27 cellular contexts compared by ENCODE assay signal in the genomic region with DNA sequence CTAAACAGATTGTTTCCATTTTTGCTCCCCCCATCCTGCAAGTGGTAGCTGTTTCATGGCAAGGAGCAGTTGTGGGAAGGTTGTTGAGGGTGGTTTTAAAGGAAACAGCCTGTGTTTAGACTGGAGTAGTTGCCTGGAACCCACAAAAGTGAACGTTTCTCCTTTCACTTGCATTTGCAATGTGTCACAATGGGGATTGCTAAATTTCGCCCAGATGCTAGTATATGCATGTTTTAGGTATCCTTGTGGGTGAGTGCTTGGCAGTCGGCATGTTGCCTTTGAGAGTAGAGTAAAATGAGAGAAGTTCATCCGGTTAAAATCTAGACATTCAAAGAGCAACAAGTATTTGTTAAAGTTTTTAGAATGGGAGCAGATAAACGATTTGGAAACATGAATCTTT.
DNase-seq lines count a peak whose midpoint lies in the region; ATAC-seq, FAIRE-seq and TF ChIP-seq lines count a peak whose summit lies in the region.
"Had no signal": no experiment of that assay in that cellular context is flagged by ENCODE, and none has a peak within 500 bp of the region (broad histone marks: within the 10 kb centered on the region; RNA-seq: fewer than 3 reads in every experiment).

No MANE protein-coding gene starts in this region.

- no peak overlapping the region for H3K4ac ChIP-seq in H1 (replicated peaks; ENCODE audit: insufficient read length, low read depth, low read length)

- no peak for FAIRE-seq in H1 (lab: Jason Lieb, UNC)
- FAIRE-seq: A549, D721Med, GM12878, GM19239, H54 had no signal

- H3K9me3 ChIP-seq in H1 (ENCODE audit: insufficient read depth in 2 of 2, low read depth in 1 of 2, low read length in 1 of 2) (no peaks in the 10 kb centered on the region), neural progenitor cell (ENCODE audit: low read depth) (no peaks in the 10 kb centered on the region)
- H3K9me3 ChIP-seq: A549; BE2C; BLaER1 treated with 17β-estradiol and CSF1 and Interleukin-3, amounts not matched to agents 10 nM and 100 nM; HAP-1 had no signal

- no peaks in the 10 kb centered on the region for H3K27me3 Mint-ChIP-seq in neural progenitor cell (ENCODE audit: insufficient read depth, low read depth)
- H3K27me3 Mint-ChIP-seq: CD4-positive, alpha-beta T cell; CD8-positive, alpha-beta memory T cell had no signal

- H4K8ac ChIP-seq in H1 (ENCODE audit: extremely low read depth, insufficient read depth, low read length), result no peak overlapping the region

- no peaks in the 10 kb centered on the region for H3K23me2 ChIP-seq in H1 (ENCODE audit: low read depth, low read length)

- no peak for TF ChIP-seq EP300 in H1 (IDR thresholded peaks at IDR 0.05; ENCODE audit: borderline replicate concordance in 1 of 2, low read depth in 2 of 2, low read length in 2 of 2)

- H2BK120ac ChIP-seq in H1 (replicated peaks; ENCODE audit: low read depth, low read length), result no peak overlapping the region

- peak; percentile 17 for DNase-seq in H4 (ENCODE audit: low spot score)
- DNase-seq in SKM-1 (lab: John Stamatoyannopoulos, UW; ENCODE audit: unreplicated experiment), result peak; percentile 9
- no peak for DNase-seq in H1 (ENCODE audit: low read depth in 1 of 2, low spot score in 2 of 2)
- peak; percentile 65 for DNase-seq in fibroblast of peridontal ligament (ENCODE audit: extremely low read depth)
- DNase-seq in neural progenitor cell (ENCODE audit: low spot score), result no peak
- no peak for DNase-seq in kidney tubule cell (ENCODE audit: low spot score)
- DNase-seq: 8988T; ACHN; AML-193; BE2C; CD4-positive, alpha-beta T cell; CD8-positive, alpha-beta memory T cell; DMS 273 treated with DMSO at 0.1 percent for 48 hours; DMS79; EL; GDM1; GM23248; HFFc6 had no signal

- H3K9ac ChIP-seq in H1 (replicated peaks in 1 of 4; ENCODE audit: extremely low read depth in 1 of 4, low read depth in 3 of 4, low read length in 3 of 4) (no peak overlapping the region), neural progenitor cell (no peak overlapping the region)
- H3K9ac ChIP-seq: BLaER1 treated with 17β-estradiol and CSF1 and Interleukin-3, amounts not matched to agents 10 nM and 100 nM; GM23248 had no signal

- peak overlapping the region; percentile 89 for H2AFZ ChIP-seq in H1 (ENCODE audit: low read length)
- H2AFZ ChIP-seq in neural progenitor cell (replicated peaks), result no peak overlapping the region
- H2AFZ ChIP-seq: GM23248 had no signal

- no peak overlapping the region for H2AK5ac ChIP-seq in H1 (ENCODE audit: low read depth, low read length)

- WGBS in H1 (ENCODE audit: extremely low coverage in 1 of 2, insufficient coverage in 1 of 2, insufficient read length in 1 of 2, insufficient replicate concordance in 2 of 2, low coverage in 1 of 2, low lambda C conversion rate in 2 of 2, missing lambda C conversion rate in 1 of 2), 2 experiments, result 78% methylated on average over 5 of the region's 5 CpGs; no CpG with 5 or more reads in 1 of the 2 experiments

- no peaks in the 10 kb centered on the region for H3K9me3 Mint-ChIP-seq in neural progenitor cell
- H3K9me3 Mint-ChIP-seq: CD4-positive, alpha-beta T cell; CD8-positive, alpha-beta memory T cell had no signal

- H2BK15ac ChIP-seq in H1 (ENCODE audit: low read length), result no peak overlapping the region

- H3F3A ChIP-seq in neural progenitor cell (ENCODE audit: low read depth), result no peaks in the 10 kb centered on the region

- no peaks in the 10 kb centered on the region for H3K36me3 ChIP-seq in H1 (ENCODE audit: control insufficient read depth in 2 of 4, insufficient read depth in 4 of 4, low read length in 3 of 4)
- H3K36me3 ChIP-seq in neural progenitor cell, result no peaks in the 10 kb centered on the region
- H3K36me3 ChIP-seq: BE2C; BLaER1 treated with 17β-estradiol and CSF1 and Interleukin-3, amounts not matched to agents 10 nM and 100 nM; HAP-1 had no signal

- no peak for ATAC-seq in HG03159 (IDR thresholded peaks at IDR 0.05; ENCODE audit: unreplicated experiment)
- ATAC-seq: A549, GM12878 had no signal

- H3K27ac Mint-ChIP-seq in neural progenitor cell, result no peak overlapping the region
- H3K27ac Mint-ChIP-seq: CD14-positive monocyte; CD4-positive, alpha-beta T cell; CD8-positive, alpha-beta memory T cell; HFFc6 had no signal

- H3K14ac ChIP-seq in H1 (ENCODE audit: insufficient read length), result no peak overlapping the region

- no peak overlapping the region for H3K18ac ChIP-seq in H1 (ENCODE audit: extremely low read depth, low read length)

- H3K23ac ChIP-seq in H1 (ENCODE audit: insufficient read length), result no peak overlapping the region

- no peak overlapping the region for H3K4me3 Mint-ChIP-seq in neural progenitor cell
- H3K4me3 Mint-ChIP-seq: CD14-positive monocyte; CD4-positive, alpha-beta T cell; CD8-positive, alpha-beta memory T cell; HFFc6 had no signal

- H2BK20ac ChIP-seq in H1 (ENCODE audit: low read length), result no peak overlapping the region

- H2BK5ac ChIP-seq in H1 (ENCODE audit: low read depth, low read length), result no peak overlapping the region

- H3K27me3 ChIP-seq in H1 (replicated peaks in 1 of 4; ENCODE audit: control insufficient read depth in 3 of 4, extremely low read depth in 1 of 4, insufficient read depth in 3 of 4, low read length in 3 of 4) (no peaks in the 10 kb centered on the region), neural progenitor cell (no peaks in the 10 kb centered on the region)
- H3K27me3 ChIP-seq: BE2C; BLaER1 treated with 17β-estradiol and CSF1 and Interleukin-3, amounts not matched to agents 10 nM and 100 nM had no signal

- H3K4me2 ChIP-seq in H1 (ENCODE audit: insufficient read depth in 1 of 2, low read depth in 2 of 2, low read length in 2 of 2), result no peak overlapping the region
- H3K4me2 ChIP-seq in neural progenitor cell, result no peak overlapping the region
- H3K4me2 ChIP-seq: A549; BLaER1 treated with 17β-estradiol and CSF1 and Interleukin-3, amounts not matched to agents 10 nM and 100 nM had no signal

- no peak for TF ChIP-seq CTCF in H1 (IDR thresholded peaks at IDR 0.05; ENCODE audit: control extremely low read depth in 1 of 3, insufficient read depth in 1 of 3, low read depth in 1 of 3, low read length in 3 of 3)
- TF ChIP-seq CTCF in neural progenitor cell (IDR thresholded peaks at IDR 0.05), result no peak

- H3K4me1 Mint-ChIP-seq in neural progenitor cell, result peaks cover 14% of the 10 kb centered on the region
- H3K4me1 Mint-ChIP-seq: CD14-positive monocyte; CD8-positive, alpha-beta memory T cell had no signal

- H4K91ac ChIP-seq in H1 (replicated peaks; ENCODE audit: insufficient read length, low read length), result no peak overlapping the region

- no peak overlapping the region for H4K5ac ChIP-seq in H1 (ENCODE audit: insufficient read length, low read depth, low read length)

- H3K56ac ChIP-seq in H1 (replicated peaks; ENCODE audit: insufficient read length, low read depth, low read length), result no peak overlapping the region

- H3K4me3 ChIP-seq in H1 (ENCODE audit: extremely low read depth in 1 of 4, insufficient read depth in 2 of 4, low read depth in 3 of 4, low read length in 4 of 4) (no peak overlapping the region), neural progenitor cell (no peak overlapping the region)
- H3K4me3 ChIP-seq: A549; BLaER1 treated with 17β-estradiol and CSF1 and Interleukin-3, amounts not matched to agents 10 nM and 100 nM; GM12878; GM23248; HAP-1 had no signal

- TF ChIP-seq RAD21 in H1 (IDR thresholded peaks at IDR 0.05 in 1 of 2, conservative IDR thresholded peaks at IDR 0.05 in 1 of 2; ENCODE audit: low read depth in 2 of 2, low read length in 2 of 2), result no peak

- no peaks in the 10 kb centered on the region for H3K79me1 ChIP-seq in H1 (ENCODE audit: low read depth, low read length)

- no peaks in the 10 kb centered on the region for H4K20me1 ChIP-seq in H1 (replicated peaks in 1 of 2; ENCODE audit: control insufficient read depth in 1 of 2, insufficient read depth in 2 of 2, low read length in 2 of 2)
- H4K20me1 ChIP-seq in neural progenitor cell (ENCODE audit: low read depth), result no peaks in the 10 kb centered on the region
- H4K20me1 ChIP-seq: BLaER1 treated with 17β-estradiol and CSF1 and Interleukin-3, amounts not matched to agents 10 nM and 100 nM had no signal

- H3K27ac ChIP-seq in H1 (ENCODE audit: low read depth, low read length) (no peak overlapping the region), neural progenitor cell (no peak overlapping the region)
- H3K27ac ChIP-seq: A549; BLaER1 treated with 17β-estradiol and CSF1 and Interleukin-3, amounts not matched to agents 10 nM and 100 nM; GM23248 had no signal

- H2BK12ac ChIP-seq in H1 (ENCODE audit: low read depth, low read length), result no peak overlapping the region

- POLR2A ChIA-PET in H1 (lab: Charles Lee; ENCODE audit: partially characterized antibody), result no interaction called here

- H3K79me2 ChIP-seq in H1 (ENCODE audit: control insufficient read depth in 1 of 2, insufficient read depth in 2 of 2, low read length in 2 of 2), result no peaks in the 10 kb centered on the region
- H3K79me2 ChIP-seq in neural progenitor cell (ENCODE audit: low read depth), result no peaks in the 10 kb centered on the region

- H3K4me1 ChIP-seq in H1 (replicated peaks in 1 of 4; ENCODE audit: control insufficient read depth in 3 of 4, insufficient read depth in 4 of 4, low read length in 3 of 4), result no peaks in the 10 kb centered on the region
- peaks cover 9% of the 10 kb centered on the region for H3K4me1 ChIP-seq in neural progenitor cell
- H3K4me1 ChIP-seq: A549; BE2C; BLaER1 treated with 17β-estradiol and CSF1 and Interleukin-3, amounts not matched to agents 10 nM and 100 nM had no signal

- TF ChIP-seq POLR2A in H1 (IDR thresholded peaks at IDR 0.05; ENCODE audit: control extremely low read depth in 1 of 2, low read depth in 2 of 2, low read length in 2 of 2), result no peak

- CTCF ChIA-PET in H1 (lab: Charles Lee; ENCODE audit: partially characterized antibody), result interaction anchor here (1.2 kb wide), 1 partner anchor 28 kb away, joined by 3 read pairs; no protein-coding TSS in a partner anchor

- H3K36me3 Mint-ChIP-seq in neural progenitor cell, result no peaks in the 10 kb centered on the region
- H3K36me3 Mint-ChIP-seq: CD14-positive monocyte; CD8-positive, alpha-beta memory T cell had no signal

TF ChIP-seq in H1, 55 proteins besides CTCF, POLR2A, EP300 and RAD21:
- TF ChIP-seq ATF2 (IDR thresholded peaks at IDR 0.05; ENCODE audit: low read length), result no peak
- TF ChIP-seq SP4 (IDR thresholded peaks at IDR 0.05; ENCODE audit: low read length), result no peak
- TF ChIP-seq EGR1 (IDR thresholded peaks at IDR 0.05; ENCODE audit: borderline replicate concordance, low read depth, low read length), result no peak
- TF ChIP-seq HDAC6 (IDR thresholded peaks at IDR 0.05; ENCODE audit: low read depth, low read length), result no peak

Comparison
In these comparisons a context has a peak if more than half of its experiments do, and no peak if none do; other contexts are left out.
1. DNase-seq: peak in H4 (single experiment), SKM-1 (single experiment) and fibroblast of peridontal ligament (single experiment); none in H1 (0 of 2), neural progenitor cell (single experiment) and kidney tubule cell (single experiment).